ENCODE assay signal across 8 cellular contexts in genomic region chr2:86440631-86441391, GRCh38. TPM values are rescaled to one million over a fixed set of nuclear protein-coding genes. Genes with fewer than 3 reads are reported as not detected.
DNase-seq lines count a peak whose midpoint lies in the region; FAIRE-seq and TF ChIP-seq lines count a peak whose summit lies in the region.

Gene KDM3A, plus strand, starts transcription at chr2:86441371. Its CDS starts 677 bp downstream, at chr2:86442048.

- in situ Hi-C loops in SK-MEL-5 (cut with HindIII; ENCODE audit: low pct_unique_long_range_greater_than_20kb, low sequenced_read_pairs): no loop called here

- peaks cover 42% of the 10 kb centered on the region for H3K4me1 Mint-ChIP-seq in HFFc6 (ENCODE audit: low read depth)
- peaks cover 37% of the 10 kb centered on the region for H3K4me1 Mint-ChIP-seq in nephron progenitor cell
- peaks cover 49% of the 10 kb centered on the region for H3K4me1 Mint-ChIP-seq in stimulated activated naive CD8-positive, alpha-beta T cell treated with anti-CD3 and anti-CD28 coated beads, Interleukin-15, Interleukin-2, amounts not matched to agents 100 ng/mL and 50 ng/mL, for 24 hours (ENCODE audit: low read depth)

- H3K36me3 Mint-ChIP-seq in HFFc6 (ENCODE audit: low read depth) (peaks cover 42% of the 10 kb centered on the region), nephron progenitor cell (ENCODE audit: low read depth) (peaks cover 71% of the 10 kb centered on the region)
- H3K36me3 Mint-ChIP-seq in stimulated activated naive CD8-positive, alpha-beta T cell treated with anti-CD3 and anti-CD28 coated beads, Interleukin-15, Interleukin-2, amounts not matched to agents 100 ng/mL and 50 ng/mL, for 24 hours (ENCODE audit: low read depth): peaks cover 55% of the 10 kb centered on the region

- H3K27me3 Mint-ChIP-seq in HFFc6 (ENCODE audit: insufficient read depth) (peaks cover 2% of the 10 kb centered on the region), nephron progenitor cell (ENCODE audit: low read depth, poor library complexity) (peaks cover 20% of the 10 kb centered on the region)
- peaks cover 3% of the 10 kb centered on the region for H3K27me3 Mint-ChIP-seq in stimulated activated naive CD8-positive, alpha-beta T cell treated with anti-CD3 and anti-CD28 coated beads, Interleukin-15, Interleukin-2, amounts not matched to agents 100 ng/mL and 50 ng/mL, for 24 hours

- H3K9me3 Mint-ChIP-seq in HFFc6 (peaks cover 29% of the 10 kb centered on the region), nephron progenitor cell (peaks cover 46% of the 10 kb centered on the region)
- H3K9me3 Mint-ChIP-seq in stimulated activated naive CD8-positive, alpha-beta T cell treated with anti-CD3 and anti-CD28 coated beads, Interleukin-15, Interleukin-2, amounts not matched to agents 100 ng/mL and 50 ng/mL, for 24 hours: peaks cover 22% of the 10 kb centered on the region

- DNase-seq in HFFc6 (peak; percentile 100), NAMALWA (ENCODE audit: low spot score) (peak; percentile 99), SK-MEL-5 (ENCODE audit: low read depth, low spot score) (peak; percentile 100), fibroblast of villous mesenchyme (ENCODE audit: low read depth) (peak; percentile 100), nephron progenitor cell (peak; percentile 99)
- DNase-seq in activated naive CD4-positive, alpha-beta T cell (lab: John Stamatoyannopoulos, UW): peak; percentile 93 to 99 (median 97)

- peak; percentile 99 for FAIRE-seq in G401.6 (lab: Jason Lieb, UNC)

- TF ChIP-seq CTCF in HFFc6 (IDR thresholded peaks at IDR 0.05) (no peak), fibroblast of villous mesenchyme (IDR thresholded peaks at IDR 0.05; ENCODE audit: insufficient read depth, low read depth, low read length) (no peak), nephron progenitor cell (IDR thresholded peaks at IDR 0.05) (no peak)

- H3K27ac Mint-ChIP-seq in HFFc6 (peak within 1 kb of the TSS; percentile 100), nephron progenitor cell (peak within 1 kb of the TSS; percentile 100)
- peak within 1 kb of the TSS; percentile 100 for H3K27ac Mint-ChIP-seq in stimulated activated naive CD8-positive, alpha-beta T cell treated with anti-CD3 and anti-CD28 coated beads, Interleukin-15, Interleukin-2, amounts not matched to agents 100 ng/mL and 50 ng/mL, for 24 hours

- H3K4me3 Mint-ChIP-seq in HFFc6 (peak within 1 kb of the TSS; percentile 90), nephron progenitor cell (peak within 1 kb of the TSS; percentile 95)
- peak within 1 kb of the TSS; percentile 93 for H3K4me3 Mint-ChIP-seq in stimulated activated naive CD8-positive, alpha-beta T cell treated with anti-CD3 and anti-CD28 coated beads, Interleukin-15, Interleukin-2, amounts not matched to agents 100 ng/mL and 50 ng/mL, for 24 hours

- peak within 1 kb of the TSS; percentile 83 for H3K4me3 ChIP-seq in fibroblast of villous mesenchyme (ENCODE audit: low read depth, low read length)

RNA-seq across cellular contexts. Expression of gene KDM3A, which starts in this region (rescaled TPM):
- 10 to 100 TPM; 17.6 to 25.1 (median 21.3) TPM for total RNA-seq in HFFc6 (2021; fragmentation: NEBNext Ultra II Directional; extraction: Animal tissue kit (Norgen Biotek cat#: 25700))
- total RNA-seq in SK-MEL-5 (2014; rRNA removed; shearing (Covaris generic)): 35.6 and 45.1 TPM in 2 replicates
- polyA plus RNA-seq in SK-MEL-5 (2015; cell fraction: cytosol; rRNA removed): 18.3 and 27.2 TPM in 2 replicates
- polyA plus RNA-seq in SK-MEL-5 (2015; cell fraction: nucleus; rRNA removed): 127 and 133 TPM in 2 replicates
- 15.1 and 17.4 TPM in 2 replicates for total RNA-seq in fibroblast of villous mesenchyme

Comparison
In these comparisons a context has a peak if more than half of its experiments do, and no peak if none do; other contexts are left out.
1. Peak in every context shown above with its lines: DNase-seq and H3K4me3 ChIP-seq.